ENCODE assay signal across 8 cellular contexts in genomic region chr11:62694455-62695167, GRCh38. TPM values are rescaled to one million over a fixed set of nuclear protein-coding genes. Genes with fewer than 3 reads are reported as not detected.
DNase-seq lines count a peak whose midpoint lies in the region; ATAC-seq, FAIRE-seq and TF ChIP-seq lines count a peak whose summit lies in the region.

No MANE protein-coding gene starts in this region.

- peaks cover 4 to 8% of the 10 kb centered on the region in 2 donors for H3K36me3 Mint-ChIP-seq in naive B cell
- H3K36me3 Mint-ChIP-seq in stimulated activated effector memory CD8-positive, alpha-beta T cell treated with anti-CD3 and anti-CD28 coated beads, Interleukin-12 subunit alpha, Interleukin-12 subunit beta, amount 100 ng/mL, for 72 hours = peaks cover 58% of the 10 kb centered on the region

- DNase-seq in AML-193 (lab: John Stamatoyannopoulos, UW) (peak; percentile 64 to 65), H54 (ENCODE audit: insufficient read length, low spot score) (peak; percentile 71), NT2/D1 (ENCODE audit: low read depth, low spot score) (peak; percentile 72), epidermal melanocyte (ENCODE audit: insufficient read length, low spot score) (peak; percentile 69), naive B cell (peak; percentile 69)
- DNase-seq in activated CD8-positive, alpha-beta memory T cell treated with anti-CD3 and anti-CD28 coated beads, Interleukin-2, amount 50 U/mL, for 4 hours = peak; percentile 79
- DNase-seq in stimulated activated effector memory CD8-positive, alpha-beta T cell treated with anti-CD3 and anti-CD28 coated beads, Interleukin-12 subunit alpha, Interleukin-12 subunit beta, amount 100 ng/mL, for 72 hours (ENCODE audit: low spot score in 2 of 2) = peak; percentile 64 to 86

- peak; percentile 80 to 89 for ATAC-seq in naive B cell (ENCODE audit: low read depth in 2 of 2)
- ATAC-seq in stimulated activated effector memory CD8-positive, alpha-beta T cell treated with anti-CD3 and anti-CD28 coated beads, Interleukin-12 subunit alpha, Interleukin-12 subunit beta, amount 100 ng/mL, for 72 hours = peak; percentile 85
- ATAC-seq in HG03442 (IDR thresholded peaks at IDR 0.05; ENCODE audit: unreplicated experiment) = no peak

- no peak for TF ChIP-seq POLR2A in H54 (IDR thresholded peaks at IDR 0.05; ENCODE audit: low read depth, low read length)

- no peak for FAIRE-seq in H54 (lab: Jason Lieb, UNC)

- H3K27me3 Mint-ChIP-seq in naive B cell = no peaks in the 10 kb centered on the region

- H3K4me3 ChIP-seq in NT2/D1 (ENCODE audit: insufficient read length, low read depth) = no peak overlapping the region

- H3K9me3 Mint-ChIP-seq in naive B cell = no peaks in the 10 kb centered on the region
- H3K9me3 Mint-ChIP-seq in stimulated activated effector memory CD8-positive, alpha-beta T cell treated with anti-CD3 and anti-CD28 coated beads, Interleukin-12 subunit alpha, Interleukin-12 subunit beta, amount 100 ng/mL, for 72 hours = no peaks in the 10 kb centered on the region

- H3K9ac ChIP-seq in NT2/D1 (ENCODE audit: insufficient read length, low read depth) = no peak overlapping the region

- H3K4me1 Mint-ChIP-seq in naive B cell = peaks cover 7 to 9% (median 7%) of the 10 kb centered on the region in 3 donors
- peaks cover 9% of the 10 kb centered on the region for H3K4me1 Mint-ChIP-seq in stimulated activated effector memory CD8-positive, alpha-beta T cell treated with anti-CD3 and anti-CD28 coated beads, Interleukin-12 subunit alpha, Interleukin-12 subunit beta, amount 100 ng/mL, for 72 hours

- peaks cover 5% of the 10 kb centered on the region for H3K4me1 ChIP-seq in NT2/D1 (ENCODE audit: insufficient read depth, insufficient read length)

- no peak overlapping the region for H3K4me3 Mint-ChIP-seq in naive B cell
- no peak overlapping the region for H3K4me3 Mint-ChIP-seq in stimulated activated effector memory CD8-positive, alpha-beta T cell treated with anti-CD3 and anti-CD28 coated beads, Interleukin-12 subunit alpha, Interleukin-12 subunit beta, amount 100 ng/mL, for 72 hours

- H3K36me3 ChIP-seq in NT2/D1 (ENCODE audit: insufficient read depth, insufficient read length, low read length) = peaks cover 72% of the 10 kb centered on the region

- H3K9me3 ChIP-seq in NT2/D1 (ENCODE audit: insufficient read depth, low read length) = no peaks in the 10 kb centered on the region

- no peaks in the 10 kb centered on the region for H3K27me3 ChIP-seq in NT2/D1 (ENCODE audit: insufficient read depth, insufficient read length)

- H3K27ac Mint-ChIP-seq in naive B cell = peak overlapping the region in 2 of 6 donors; percentile 40 to 52
- H3K27ac Mint-ChIP-seq in stimulated activated effector memory CD8-positive, alpha-beta T cell treated with anti-CD3 and anti-CD28 coated beads, Interleukin-12 subunit alpha, Interleukin-12 subunit beta, amount 100 ng/mL, for 72 hours = peak overlapping the region; percentile 41

RNA-seq across cellular contexts. Expression of gene LRRN4CL, which starts 5.3 kb away (rescaled TPM):
- not detected for polyA plus RNA-seq in naive B cell (ENCODE audit: low read depth in 6 of 6)

RNA-seq across cellular contexts. Expression of gene BSCL2, which starts 12.6 kb away (rescaled TPM):
- 10 to 100 TPM; 49.6 to 98.5 (median 57.6) TPM for polyA plus RNA-seq in naive B cell (ENCODE audit: low read depth in 6 of 6)

RNA-seq across cellular contexts. Expression of gene GNG3, which starts 12.9 kb away (rescaled TPM):
- 10 to 100 TPM in 4 of 6 donors, 1 to 10 TPM in 2; 5.3 to 21.2 (median 16.9) TPM for polyA plus RNA-seq in naive B cell (ENCODE audit: low read depth in 6 of 6)

RNA-seq across cellular contexts. Expression of gene UBXN1, which starts 15.7 kb away (rescaled TPM):
- 100 to 1,000 TPM; 150 to 226 (median 216) TPM for polyA plus RNA-seq in naive B cell (ENCODE audit: low read depth in 6 of 6)

RNA-seq across cellular contexts. Expression of gene LBHD1, which starts 22.5 kb away (rescaled TPM):
- 10 to 100 TPM in 1 of 6 donors, 1 to 10 TPM in 5; 3.5 to 12.4 (median 5.1) TPM for polyA plus RNA-seq in naive B cell (ENCODE audit: low read depth in 6 of 6)
